Comparison of ENCODE assay signal across 1 cellular context in the genomic region with DNA sequence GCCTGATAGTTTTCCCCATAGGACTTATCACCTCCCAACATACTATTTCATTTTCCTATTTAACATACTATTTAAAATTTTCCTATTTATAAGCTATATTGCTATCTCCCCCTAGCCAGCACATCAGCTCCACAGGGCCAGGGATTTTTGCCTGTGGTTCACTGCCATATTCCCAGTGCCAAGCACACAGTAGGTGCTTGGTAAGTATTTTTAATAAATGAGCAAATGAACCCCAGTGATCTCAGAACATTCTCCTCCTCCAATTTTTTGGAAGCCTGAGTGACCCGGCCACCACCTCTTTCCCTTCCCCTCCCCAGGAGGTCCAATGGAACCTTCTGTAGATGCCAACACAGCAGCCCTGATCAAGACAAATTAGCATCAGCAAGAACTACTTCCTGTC.
TF ChIP-seq lines count a peak whose summit lies in the region.

No MANE protein-coding gene starts in this region.

TF ChIP-seq in GM23338, 12 proteins besides CTCF, POLR2A, EP300 and RAD21:
- TF ChIP-seq EZH2phosphoT487 (IDR thresholded peaks at IDR 0.05; ENCODE audit: unreplicated experiment): no peak
- TF ChIP-seq ZNF114 (CRISPR knock-in tag; IDR thresholded peaks at IDR 0.05): no peak
- TF ChIP-seq, protein P1, sequence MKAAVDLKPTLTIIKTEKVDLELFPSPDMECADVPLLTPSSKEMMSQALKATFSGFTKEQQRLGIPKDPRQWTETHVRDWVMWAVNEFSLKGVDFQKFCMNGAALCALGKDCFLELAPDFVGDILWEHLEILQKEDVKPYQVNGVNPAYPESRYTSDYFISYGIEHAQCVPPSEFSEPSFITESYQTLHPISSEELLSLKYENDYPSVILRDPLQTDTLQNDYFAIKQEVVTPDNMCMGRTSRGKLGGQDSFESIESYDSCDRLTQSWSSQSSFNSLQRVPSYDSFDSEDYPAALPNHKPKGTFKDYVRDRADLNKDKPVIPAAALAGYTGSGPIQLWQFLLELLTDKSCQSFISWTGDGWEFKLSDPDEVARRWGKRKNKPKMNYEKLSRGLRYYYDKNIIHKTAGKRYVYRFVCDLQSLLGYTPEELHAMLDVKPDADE (IDR thresholded peaks at IDR 0.05): no peak
- TF ChIP-seq STAT1 (IDR thresholded peaks at IDR 0.05; ENCODE audit: unreplicated experiment): no peak
- TF ChIP-seq JUNB (IDR thresholded peaks at IDR 0.05; ENCODE audit: unreplicated experiment): no peak
- TF ChIP-seq EZH2 (IDR thresholded peaks at IDR 0.05; ENCODE audit: low read depth, unreplicated experiment): no peak
- TF ChIP-seq NANOG (IDR thresholded peaks at IDR 0.05; ENCODE audit: borderline replicate concordance): no peak
- no peak for TF ChIP-seq CREB1 (CRISPR knock-in tag; IDR thresholded peaks at IDR 0.05; ENCODE audit: low read depth)
- TF ChIP-seq, protein P2, sequence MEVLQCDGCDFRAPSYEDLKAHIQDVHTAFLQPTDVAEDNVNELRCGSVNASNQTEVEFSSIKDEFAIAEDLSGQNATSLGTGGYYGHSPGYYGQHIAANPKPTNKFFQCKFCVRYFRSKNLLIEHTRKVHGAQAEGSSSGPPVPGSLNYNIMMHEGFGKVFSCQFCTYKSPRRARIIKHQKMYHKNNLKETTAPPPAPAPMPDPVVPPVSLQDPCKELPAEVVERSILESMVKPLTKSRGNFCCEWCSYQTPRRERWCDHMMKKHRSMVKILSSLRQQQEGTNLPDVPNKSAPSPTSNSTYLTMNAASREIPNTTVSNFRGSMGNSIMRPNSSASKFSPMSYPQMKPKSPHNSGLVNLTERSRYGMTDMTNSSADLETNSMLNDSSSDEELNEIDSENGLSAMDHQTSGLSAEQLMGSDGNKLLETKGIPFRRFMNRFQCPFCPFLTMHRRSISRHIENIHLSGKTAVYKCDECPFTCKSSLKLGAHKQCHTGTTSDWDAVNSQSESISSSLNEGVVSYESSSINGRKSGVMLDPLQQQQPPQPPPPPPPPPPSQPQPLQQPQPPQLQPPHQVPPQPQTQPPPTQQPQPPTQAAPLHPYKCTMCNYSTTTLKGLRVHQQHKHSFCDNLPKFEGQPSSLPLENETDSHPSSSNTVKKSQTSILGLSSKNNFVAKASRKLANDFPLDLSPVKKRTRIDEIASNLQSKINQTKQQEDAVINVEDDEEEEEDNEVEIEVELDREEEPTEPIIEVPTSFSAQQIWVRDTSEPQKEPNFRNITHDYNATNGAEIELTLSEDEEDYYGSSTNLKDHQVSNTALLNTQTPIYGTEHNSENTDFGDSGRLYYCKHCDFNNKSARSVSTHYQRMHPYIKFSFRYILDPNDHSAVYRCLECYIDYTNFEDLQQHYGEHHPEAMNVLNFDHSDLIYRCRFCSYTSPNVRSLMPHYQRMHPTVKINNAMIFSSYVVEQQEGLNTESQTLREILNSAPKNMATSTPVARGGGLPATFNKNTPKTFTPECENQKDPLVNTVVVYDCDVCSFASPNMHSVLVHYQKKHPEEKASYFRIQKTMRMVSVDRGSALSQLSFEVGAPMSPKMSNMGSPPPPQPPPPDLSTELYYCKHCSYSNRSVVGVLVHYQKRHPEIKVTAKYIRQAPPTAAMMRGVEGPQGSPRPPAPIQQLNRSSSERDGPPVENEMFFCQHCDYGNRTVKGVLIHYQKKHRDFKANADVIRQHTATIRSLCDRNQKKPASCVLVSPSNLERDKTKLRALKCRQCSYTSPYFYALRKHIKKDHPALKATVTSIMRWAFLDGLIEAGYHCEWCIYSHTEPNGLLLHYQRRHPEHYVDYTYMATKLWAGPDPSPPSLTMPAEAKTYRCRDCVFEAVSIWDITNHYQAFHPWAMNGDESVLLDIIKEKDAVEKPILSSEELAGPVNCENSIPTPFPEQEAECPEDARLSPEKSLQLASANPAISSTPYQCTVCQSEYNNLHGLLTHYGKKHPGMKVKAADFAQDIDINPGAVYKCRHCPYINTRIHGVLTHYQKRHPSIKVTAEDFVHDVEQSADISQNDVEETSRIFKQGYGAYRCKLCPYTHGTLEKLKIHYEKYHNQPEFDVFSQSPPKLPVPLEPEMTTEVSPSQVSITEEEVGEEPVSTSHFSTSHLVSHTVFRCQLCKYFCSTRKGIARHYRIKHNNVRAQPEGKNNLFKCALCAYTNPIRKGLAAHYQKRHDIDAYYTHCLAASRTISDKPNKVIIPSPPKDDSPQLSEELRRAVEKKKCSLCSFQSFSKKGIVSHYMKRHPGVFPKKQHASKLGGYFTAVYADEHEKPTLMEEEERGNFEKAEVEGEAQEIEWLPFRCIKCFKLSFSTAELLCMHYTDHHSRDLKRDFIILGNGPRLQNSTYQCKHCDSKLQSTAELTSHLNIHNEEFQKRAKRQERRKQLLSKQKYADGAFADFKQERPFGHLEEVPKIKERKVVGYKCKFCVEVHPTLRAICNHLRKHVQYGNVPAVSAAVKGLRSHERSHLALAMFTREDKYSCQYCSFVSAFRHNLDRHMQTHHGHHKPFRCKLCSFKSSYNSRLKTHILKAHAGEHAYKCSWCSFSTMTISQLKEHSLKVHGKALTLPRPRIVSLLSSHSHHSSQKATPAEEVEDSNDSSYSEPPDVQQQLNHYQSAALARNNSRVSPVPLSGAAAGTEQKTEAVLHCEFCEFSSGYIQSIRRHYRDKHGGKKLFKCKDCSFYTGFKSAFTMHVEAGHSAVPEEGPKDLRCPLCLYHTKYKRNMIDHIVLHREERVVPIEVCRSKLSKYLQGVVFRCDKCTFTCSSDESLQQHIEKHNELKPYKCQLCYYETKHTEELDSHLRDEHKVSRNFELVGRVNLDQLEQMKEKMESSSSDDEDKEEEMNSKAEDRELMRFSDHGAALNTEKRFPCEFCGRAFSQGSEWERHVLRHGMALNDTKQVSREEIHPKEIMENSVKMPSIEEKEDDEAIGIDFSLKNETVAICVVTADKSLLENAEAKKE (CRISPR knock-in tag; IDR thresholded peaks at IDR 0.05): no peak
- no peak for TF ChIP-seq POLR2AphosphoS5 (IDR thresholded peaks at IDR 0.05; ENCODE audit: low read depth)
- TF ChIP-seq, protein P3, sequence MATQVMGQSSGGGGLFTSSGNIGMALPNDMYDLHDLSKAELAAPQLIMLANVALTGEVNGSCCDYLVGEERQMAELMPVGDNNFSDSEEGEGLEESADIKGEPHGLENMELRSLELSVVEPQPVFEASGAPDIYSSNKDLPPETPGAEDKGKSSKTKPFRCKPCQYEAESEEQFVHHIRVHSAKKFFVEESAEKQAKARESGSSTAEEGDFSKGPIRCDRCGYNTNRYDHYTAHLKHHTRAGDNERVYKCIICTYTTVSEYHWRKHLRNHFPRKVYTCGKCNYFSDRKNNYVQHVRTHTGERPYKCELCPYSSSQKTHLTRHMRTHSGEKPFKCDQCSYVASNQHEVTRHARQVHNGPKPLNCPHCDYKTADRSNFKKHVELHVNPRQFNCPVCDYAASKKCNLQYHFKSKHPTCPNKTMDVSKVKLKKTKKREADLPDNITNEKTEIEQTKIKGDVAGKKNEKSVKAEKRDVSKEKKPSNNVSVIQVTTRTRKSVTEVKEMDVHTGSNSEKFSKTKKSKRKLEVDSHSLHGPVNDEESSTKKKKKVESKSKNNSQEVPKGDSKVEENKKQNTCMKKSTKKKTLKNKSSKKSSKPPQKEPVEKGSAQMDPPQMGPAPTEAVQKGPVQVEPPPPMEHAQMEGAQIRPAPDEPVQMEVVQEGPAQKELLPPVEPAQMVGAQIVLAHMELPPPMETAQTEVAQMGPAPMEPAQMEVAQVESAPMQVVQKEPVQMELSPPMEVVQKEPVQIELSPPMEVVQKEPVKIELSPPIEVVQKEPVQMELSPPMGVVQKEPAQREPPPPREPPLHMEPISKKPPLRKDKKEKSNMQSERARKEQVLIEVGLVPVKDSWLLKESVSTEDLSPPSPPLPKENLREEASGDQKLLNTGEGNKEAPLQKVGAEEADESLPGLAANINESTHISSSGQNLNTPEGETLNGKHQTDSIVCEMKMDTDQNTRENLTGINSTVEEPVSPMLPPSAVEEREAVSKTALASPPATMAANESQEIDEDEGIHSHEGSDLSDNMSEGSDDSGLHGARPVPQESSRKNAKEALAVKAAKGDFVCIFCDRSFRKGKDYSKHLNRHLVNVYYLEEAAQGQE (IDR thresholded peaks at IDR 0.05; ENCODE audit: unreplicated experiment): no peak
- TF ChIP-seq ZNF331 (CRISPR knock-in tag; IDR thresholded peaks at IDR 0.05; ENCODE audit: low read depth): no peak
